8 cellular contexts compared by ENCODE assay signal in the genomic region with DNA sequence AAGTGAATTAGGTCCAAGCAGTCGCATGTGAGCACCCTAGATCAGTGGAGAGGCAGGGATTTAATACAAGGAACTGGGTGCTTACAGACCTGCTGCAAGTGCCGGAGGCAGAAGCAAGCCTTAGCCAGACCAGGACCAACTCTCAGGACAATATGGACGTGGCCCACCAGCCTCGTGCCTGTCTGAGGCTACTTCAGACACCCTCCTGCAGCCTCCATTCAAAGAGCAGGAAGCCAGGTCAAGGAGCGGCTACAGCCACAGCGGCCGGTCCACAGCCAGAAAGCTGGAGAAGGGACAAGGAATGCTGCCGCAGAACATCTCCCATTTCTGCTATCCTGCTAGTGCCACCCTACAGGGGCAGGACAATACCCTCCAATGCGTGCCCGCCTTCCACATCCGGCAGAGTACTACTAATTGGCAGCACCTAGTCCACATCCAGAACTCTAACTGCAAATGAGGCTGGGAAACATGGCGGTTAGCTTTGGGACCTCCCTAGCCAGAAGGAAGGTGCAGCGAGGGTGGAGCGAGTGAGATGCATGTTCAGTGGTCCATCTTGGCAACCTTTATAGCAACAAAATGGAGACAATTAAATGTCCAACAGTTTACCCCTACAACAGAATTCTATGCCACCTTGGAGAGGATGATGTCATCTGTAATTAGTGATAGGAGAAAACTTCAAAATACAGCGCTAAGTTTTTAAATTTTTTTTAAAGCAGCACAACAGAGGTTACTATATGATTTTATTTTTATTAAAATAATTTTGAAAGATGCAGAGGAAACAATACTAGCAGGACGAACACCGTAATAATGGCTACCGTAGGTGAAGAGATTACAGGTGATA. TPM values are rescaled to one million over a fixed set of nuclear protein-coding genes. Genes with fewer than 3 reads are reported as not detected.
DNase-seq lines count a peak whose midpoint lies in the region; ATAC-seq and TF ChIP-seq lines count a peak whose summit lies in the region.

No MANE protein-coding gene starts in this region.

- H3K9me3 Mint-ChIP-seq in CD14-positive monocyte (peaks cover 0 to 3% (median 0%) of the 10 kb centered on the region in 7 donors), nephron (peaks cover 2% of the 10 kb centered on the region)

- H2AFZ ChIP-seq in KMS-11 (ENCODE audit: low read depth): peak overlapping the region; percentile 89

- no peaks in the 10 kb centered on the region for H3K4me1 ChIP-seq in KMS-11 (ENCODE audit: low read depth, poor library complexity, severe bottlenecking)

- intact Hi-C loops in CD14-positive monocyte (cut with micrococcal nuclease): loop anchor here (10.0 kb wide), 2 partner anchors 477 to 637 kb away; a partner anchor contains a TSS

- H3K27ac Mint-ChIP-seq in CD14-positive monocyte (peak overlapping the region in 1 of 7 donors; percentile 5), nephron (peak overlapping the region; percentile 60 to 90 (median 65))

- H3K4me3 ChIP-seq in KMS-11 (IDR thresholded peaks at IDR 0.05; ENCODE audit: insufficient read depth, low read depth, low read length): no peak overlapping the region
- H3K4me3 ChIP-seq in coronary artery: no peak overlapping the region

- H3K9ac ChIP-seq in KMS-11: no peak overlapping the region; the same call in 1 of the 2 replicates

- no peaks in the 10 kb centered on the region for H3K27me3 ChIP-seq in KMS-11 (ENCODE audit: insufficient read depth, low read depth)

- H3K36me3 ChIP-seq in KMS-11 (ENCODE audit: insufficient read depth): no peaks in the 10 kb centered on the region

- H3K36me3 Mint-ChIP-seq in CD14-positive monocyte: peaks cover 9 to 10% of the 10 kb centered on the region in 2 donors
- peaks cover 15% of the 10 kb centered on the region for H3K36me3 Mint-ChIP-seq in nephron (ENCODE audit: low read depth)

- H3K79me2 ChIP-seq in KMS-11 (ENCODE audit: insufficient read depth, low read depth): peaks cover 24% of the 10 kb centered on the region; the same call in 1 of the 2 replicates

- H3K4me1 Mint-ChIP-seq in CD14-positive monocyte (peaks cover 18% of the 10 kb centered on the region), nephron (peaks cover 73% of the 10 kb centered on the region)

- H3K27me3 Mint-ChIP-seq in CD14-positive monocyte (ENCODE audit: low read depth in 3 of 3) (peaks cover 2 to 10% (median 8%) of the 10 kb centered on the region in 3 donors), nephron (ENCODE audit: low read depth) (peaks cover 4% of the 10 kb centered on the region)

- H3K4me3 Mint-ChIP-seq in CD14-positive monocyte (peak overlapping the region; percentile 18 to 94), nephron (peak overlapping the region; percentile 87 to 93 (median 92))

- no peak for DNase-seq in CD14-positive monocyte (ENCODE audit: low spot score)
- DNase-seq in coronary artery (ENCODE audit: low spot score): no peak
- no peak for DNase-seq in AG08396 (ENCODE audit: low spot score)
- DNase-seq in hypothalamus (lab: John Stamatoyannopoulos, UW): no peak
- no peak for DNase-seq in dermis blood vessel endothelial cell

- no peak for TF ChIP-seq CTCF in CD14-positive monocyte (IDR thresholded peaks at IDR 0.05)
- no peak for TF ChIP-seq CTCF in KMS-11 (conservative IDR thresholded peaks at IDR 0.05; ENCODE audit: low read depth, low read length)
- TF ChIP-seq CTCF in coronary artery (IDR thresholded peaks at IDR 0.05): no peak
- no peak for TF ChIP-seq CTCF in nephron (IDR thresholded peaks at IDR 0.05; ENCODE audit: unreplicated experiment in 3 of 3)

- ATAC-seq in HG02763 (IDR thresholded peaks at IDR 0.05; ENCODE audit: unreplicated experiment): no peak

- H3K27ac ChIP-seq in KMS-11: no peak overlapping the region
- peak overlapping the region; percentile 90 to 93 for H3K27ac ChIP-seq in coronary artery

- H3K4me2 ChIP-seq in KMS-11: peak overlapping the region; percentile 99

- H4K20me1 ChIP-seq in KMS-11 (ENCODE audit: insufficient read depth): no peaks in the 10 kb centered on the region

RNA-seq across cellular contexts. Expression of a gene that starts 1.0 kb away (rescaled TPM):
- polyA plus RNA-seq in CD14-positive monocyte: 1 to 10 TPM; 3.8 to 4.5 TPM
- total RNA-seq in dermis blood vessel endothelial cell: 12.1 and 18.3 TPM in 2 replicates

RNA-seq across cellular contexts. Expression of a gene that starts 32.8 kb away (rescaled TPM):
- not detected for polyA plus RNA-seq in CD14-positive monocyte
- 0.17 and 0.23 TPM in 2 replicates for total RNA-seq in dermis blood vessel endothelial cell
